In genomic region chr10:96442017-96442643, GRCh38 we compare ENCODE assay signal across 22 cellular contexts.
"Had no signal": no experiment of that assay in that cellular context is flagged by ENCODE, and none has a peak within 500 bp of the region (broad histone marks: within the 10 kb centered on the region; RNA-seq: fewer than 3 reads in every experiment).

No MANE protein-coding gene starts in this region.

- H3K27me3 ChIP-seq: brain microvascular endothelial cell, cardiac muscle cell, SJCRH30 had no signal

- H3K27ac Mint-ChIP-seq: activated B cell treated with CpG ODN at 0.5 μM for 24 hours; activated CD4-positive, alpha-beta memory T cell treated with anti-CD3 and anti-CD28 coated beads for 36 hours; activated CD4-positive, alpha-beta T cell treated with anti-CD3 and anti-CD28 coated beads, Interleukin-2, amount 10 ng/mL, durations not matched to agents 7 days and 5 days; activated naive CD4-positive, alpha-beta T cell treated with anti-CD3 and anti-CD28 coated beads, Interleukin-2, amount 10 ng/mL, durations not matched to agents 7 days and 5 days; activated naive CD8-positive, alpha-beta T cell treated with anti-CD3 and anti-CD28 coated beads for 36 hours; T-helper 1 cell treated with Interleukin-12 subunit alpha and Interleukin-12 subunit beta and Interleukin-4 antibody, amounts not matched to agents 30 μg/mL and 1 μg/mL, for 36 hours had no signal

- H3K9me3 ChIP-seq: SJCRH30 had no signal

- H3K36me3 ChIP-seq: brain microvascular endothelial cell, cardiac muscle cell, SJCRH30 had no signal

- H3K27ac ChIP-seq: brain microvascular endothelial cell, cardiac muscle cell, SJCRH30 had no signal

- ATAC-seq: activated T-cell treated with anti-CD3 and anti-CD28 coated beads, Interleukin-2, amount 50 U/mL, for 4 hours; Right ventricle myocardium inferior had no signal

- H3K4me3 ChIP-seq: cardiac muscle cell, SJCRH30 had no signal

- H3K4me1 Mint-ChIP-seq: activated B cell treated with CpG ODN at 0.5 μM for 24 hours; activated CD4-positive, alpha-beta T cell treated with anti-CD3 and anti-CD28 coated beads, Interleukin-2, amount 10 ng/mL, durations not matched to agents 7 days and 5 days; activated naive CD4-positive, alpha-beta T cell treated with anti-CD3 and anti-CD28 coated beads, Interleukin-2, amount 10 ng/mL, durations not matched to agents 7 days and 5 days; activated naive CD8-positive, alpha-beta T cell treated with anti-CD3 and anti-CD28 coated beads for 36 hours had no signal

- H3K9me3 Mint-ChIP-seq: activated CD4-positive, alpha-beta T cell treated with anti-CD3 and anti-CD28 coated beads, Interleukin-2, amount 10 ng/mL, durations not matched to agents 7 days and 5 days; activated naive CD4-positive, alpha-beta T cell treated with anti-CD3 and anti-CD28 coated beads, Interleukin-2, amount 10 ng/mL, durations not matched to agents 7 days and 5 days; activated naive CD8-positive, alpha-beta T cell treated with anti-CD3 and anti-CD28 coated beads for 36 hours; activated T-cell treated with anti-CD3 and anti-CD28 coated beads, Interleukin-2, amount 50 U/mL, for 4 hours; T-helper 1 cell treated with Interleukin-12 subunit alpha and Interleukin-12 subunit beta and Interleukin-4 antibody, amounts not matched to agents 30 μg/mL and 1 μg/mL, for 36 hours had no signal

- DNase-seq: activated B cell treated with CpG ODN at 0.5 μM for 24 hours; activated CD4-positive, alpha-beta memory T cell treated with anti-CD3 and anti-CD28 coated beads for 36 hours; activated CD4-positive, alpha-beta T cell treated with anti-CD3 and anti-CD28 coated beads, Interleukin-2, amount 10 ng/mL, durations not matched to agents 7 days and 5 days; activated CD8-positive, alpha-beta memory T cell treated with anti-CD3 and anti-CD28 coated beads for 24 hours; activated gamma-delta T cell; activated naive CD4-positive, alpha-beta T cell treated with anti-CD3 and anti-CD28 coated beads, Interleukin-2, amount 10 ng/mL, durations not matched to agents 7 days and 5 days; activated naive CD8-positive, alpha-beta T cell treated with anti-CD3 and anti-CD28 coated beads for 36 hours; activated T-cell treated with anti-CD3 and anti-CD28 coated beads, Interleukin-2, amount 50 U/mL, for 4 hours; brain microvascular endothelial cell; IMR-90; Kasumi-1; KBM-7; NCI-H1930; NCI-H2171; NCI-H2227 treated with DMSO at 0.1 percent for 48 hours; NCI-H446 treated with DMSO at 0.1 percent for 48 hours; NCI-H524 treated with DMSO at 0.1 percent for 48 hours; NCI-H748 treated with DMSO at 0.1 percent for 48 hours; SJCRH30 had no signal

- H3K36me3 Mint-ChIP-seq: activated CD4-positive, alpha-beta memory T cell treated with anti-CD3 and anti-CD28 coated beads for 36 hours; activated naive CD4-positive, alpha-beta T cell treated with anti-CD3 and anti-CD28 coated beads, Interleukin-2, amount 10 ng/mL, durations not matched to agents 7 days and 5 days; activated naive CD8-positive, alpha-beta T cell treated with anti-CD3 and anti-CD28 coated beads for 36 hours had no signal

- H3K27me3 Mint-ChIP-seq: activated CD4-positive, alpha-beta T cell treated with anti-CD3 and anti-CD28 coated beads, Interleukin-2, amount 10 ng/mL, durations not matched to agents 7 days and 5 days had no signal

- H3K4me3 Mint-ChIP-seq: activated B cell treated with CpG ODN at 0.5 μM for 24 hours; activated CD4-positive, alpha-beta memory T cell treated with anti-CD3 and anti-CD28 coated beads for 36 hours; activated CD4-positive, alpha-beta T cell treated with anti-CD3 and anti-CD28 coated beads, Interleukin-2, amount 10 ng/mL, durations not matched to agents 7 days and 5 days; activated naive CD4-positive, alpha-beta T cell treated with anti-CD3 and anti-CD28 coated beads, Interleukin-2, amount 10 ng/mL, durations not matched to agents 7 days and 5 days; activated naive CD8-positive, alpha-beta T cell treated with anti-CD3 and anti-CD28 coated beads for 36 hours; activated T-cell treated with anti-CD3 and anti-CD28 coated beads, Interleukin-2, amount 50 U/mL, for 4 hours; T-helper 1 cell treated with Interleukin-12 subunit alpha and Interleukin-12 subunit beta and Interleukin-4 antibody, amounts not matched to agents 30 μg/mL and 1 μg/mL, for 36 hours had no signal
